24 cellular contexts compared by ENCODE assay signal in the genomic region with DNA sequence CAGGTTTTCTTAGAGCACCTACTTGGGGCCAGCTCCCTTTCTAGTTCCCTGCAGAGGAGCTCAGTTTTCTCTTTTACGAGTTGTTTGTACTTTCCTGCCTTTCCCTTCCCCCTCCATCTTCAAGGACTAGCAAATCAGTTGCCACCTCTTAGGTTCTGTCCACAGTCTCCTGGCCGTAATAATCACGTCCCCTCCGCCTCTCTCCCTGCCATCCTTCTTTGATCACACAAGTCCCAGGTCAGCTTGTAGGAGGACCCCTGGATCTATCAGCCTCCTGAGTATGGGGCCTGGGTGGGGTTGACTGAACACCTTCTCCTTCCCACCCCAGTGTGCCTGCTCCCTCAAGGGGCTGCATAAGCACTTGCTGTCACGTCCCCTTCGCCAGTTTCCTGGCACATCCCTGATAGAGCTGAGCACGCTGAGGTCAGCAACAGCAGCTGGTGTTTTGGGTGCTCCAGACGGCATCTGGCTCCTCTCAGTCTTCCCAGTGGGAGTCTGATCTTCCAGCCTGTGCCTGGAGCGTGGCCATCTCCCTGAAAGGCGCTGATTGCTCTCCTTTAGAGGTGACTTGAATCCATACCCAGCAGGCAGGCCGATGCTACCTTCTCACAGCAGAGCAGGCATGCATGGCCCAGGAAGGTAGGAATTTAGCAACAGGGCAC.
DNase-seq lines count a peak whose midpoint lies in the region; ATAC-seq and TF ChIP-seq lines count a peak whose summit lies in the region.
"Had no signal": no experiment of that assay in that cellular context is flagged by ENCODE, and none has a peak within 500 bp of the region (broad histone marks: within the 10 kb centered on the region; RNA-seq: fewer than 3 reads in every experiment).

No MANE protein-coding gene starts in this region.

- peak overlapping the region; percentile 50 for H3K27ac Mint-ChIP-seq in endothelial cell (ENCODE audit: unreplicated experiment)
- H3K27ac Mint-ChIP-seq: activated CD4-positive, alpha-beta T cell treated with anti-CD3 and anti-CD28 coated beads, Interleukin-2, amount 10 ng/mL, durations not matched to agents 7 days and 5 days; activated naive CD8-positive, alpha-beta T cell; CD8-positive, alpha-beta T cell; IgD-negative memory B cell; T-helper 1 cell treated with Interleukin-12 subunit alpha and Interleukin-12 subunit beta and Interleukin-4 antibody, amounts not matched to agents 30 μg/mL and 1 μg/mL, for 36 hours had no signal

- TF ChIP-seq EP300 in gastroesophageal sphincter (IDR thresholded peaks at IDR 0.05), result no peak

- ATAC-seq in gastroesophageal sphincter (no peak), HG03378 (IDR thresholded peaks at IDR 0.05; ENCODE audit: unreplicated experiment) (no peak)
- ATAC-seq: CD8-positive, alpha-beta T cell; esophagus mucosa; gastrocnemius medialis had no signal

- peak overlapping the region; percentile 27 for H3K4me2 ChIP-seq in parathyroid adenoma (ENCODE audit: low read length)

- TF ChIP-seq CTCF in HEK293 (tag by site-specific recombination; IDR thresholded peaks at IDR 0.05), result no peak
- TF ChIP-seq CTCF in endothelial cell (IDR thresholded peaks at IDR 0.05; ENCODE audit: unreplicated experiment), result no peak
- TF ChIP-seq CTCF in parathyroid adenoma (IDR thresholded peaks at IDR 0.05), result no peak
- TF ChIP-seq CTCF in gastroesophageal sphincter (IDR thresholded peaks at IDR 0.05), result no peak
- TF ChIP-seq CTCF in foreskin fibroblast (IDR thresholded peaks at IDR 0.05; ENCODE audit: low read depth, low read length), result no peak

- H3K27ac ChIP-seq in HEK293 (ENCODE audit: extremely low read depth, low read depth, low read length), result no peak overlapping the region
- peak overlapping the region; percentile 42 for H3K27ac ChIP-seq in parathyroid adenoma
- no peak overlapping the region for H3K27ac ChIP-seq in SJCRH30
- no peak overlapping the region for H3K27ac ChIP-seq in gastroesophageal sphincter
- H3K27ac ChIP-seq: gastrocnemius medialis, Peyer's patch, stomach, transverse colon had no signal

- CTCF ChIA-PET in HEK293 (lab: Yijun Ruan, JAX), result interaction anchor here (0.6 kb wide), 1 partner anchor 960 kb away, joined by 3 read pairs; no protein-coding TSS in a partner anchor

- H3K4me1 ChIP-seq in HEK293 (ENCODE audit: control insufficient read depth, insufficient read depth, low read length) (0 out of 2 replicates have a peak, but pooled peaks cover 3% of the 10 kb centered on the region), parathyroid adenoma (peaks cover 36% of the 10 kb centered on the region), SJCRH30 (no peaks in the 10 kb centered on the region), gastroesophageal sphincter (peaks cover 0 to 12% (median 2%) of the 10 kb centered on the region in 3 donors)
- H3K4me1 ChIP-seq: gastrocnemius medialis, Peyer's patch had no signal

- peaks cover 21% of the 10 kb centered on the region for H3K27me3 Mint-ChIP-seq in endothelial cell (ENCODE audit: unreplicated experiment)
- H3K27me3 Mint-ChIP-seq: activated CD4-positive, alpha-beta T cell treated with anti-CD3 and anti-CD28 coated beads, Interleukin-2, amount 10 ng/mL, durations not matched to agents 7 days and 5 days; activated naive CD8-positive, alpha-beta T cell had no signal

- DNase-seq in NCI-H446 (lab: John Stamatoyannopoulos, UW) (peak; percentile 81 to 95), endothelial cell (ENCODE audit: low spot score) (no peak), SJCRH30 (no peak), foreskin fibroblast (no peak)
- DNase-seq: activated CD4-positive, alpha-beta T cell treated with anti-CD3 and anti-CD28 coated beads, Interleukin-2, amount 10 ng/mL, durations not matched to agents 7 days and 5 days; CD8-positive, alpha-beta T cell; DMS53; effector CD4-positive, alpha-beta T cell; gastrocnemius medialis; MG63; NCI-H226; occipital lobe; Peyer's patch; stomach; transverse colon had no signal

- H3K79me2 ChIP-seq in parathyroid adenoma, result peaks cover 44% of the 10 kb centered on the region

- no peak overlapping the region for H3K9ac ChIP-seq in parathyroid adenoma

- H3K9me3 ChIP-seq in HEK293 (ENCODE audit: control insufficient read depth, insufficient read depth, low read depth, low read length) (no peaks in the 10 kb centered on the region), parathyroid adenoma (ENCODE audit: control insufficient read depth, low read length) (no peaks in the 10 kb centered on the region), SJCRH30 (replicated peaks) (no peaks in the 10 kb centered on the region), gastroesophageal sphincter (no peaks in the 10 kb centered on the region)
- H3K9me3 ChIP-seq: gastrocnemius medialis, MG63, Peyer's patch, stomach, transverse colon had no signal

- H2AFZ ChIP-seq in parathyroid adenoma, result no peak overlapping the region

- H3K27me3 ChIP-seq in parathyroid adenoma (ENCODE audit: control insufficient read depth, insufficient read depth, low read length) (no peaks in the 10 kb centered on the region), SJCRH30 (peaks cover 35% of the 10 kb centered on the region), gastroesophageal sphincter (no peaks in the 10 kb centered on the region)
- H3K27me3 ChIP-seq: MG63, Peyer's patch, stomach, transverse colon had no signal

- H3K4me3 Mint-ChIP-seq in endothelial cell (ENCODE audit: unreplicated experiment), result no peak overlapping the region
- H3K4me3 Mint-ChIP-seq: activated CD4-positive, alpha-beta T cell treated with anti-CD3 and anti-CD28 coated beads, Interleukin-2, amount 10 ng/mL, durations not matched to agents 7 days and 5 days; activated naive CD8-positive, alpha-beta T cell; CD8-positive, alpha-beta T cell; T-helper 1 cell treated with Interleukin-12 subunit alpha and Interleukin-12 subunit beta and Interleukin-4 antibody, amounts not matched to agents 30 μg/mL and 1 μg/mL, for 36 hours had no signal

- H3K9me3 Mint-ChIP-seq in endothelial cell (ENCODE audit: unreplicated experiment), result no peaks in the 10 kb centered on the region
- H3K9me3 Mint-ChIP-seq: activated CD4-positive, alpha-beta T cell treated with anti-CD3 and anti-CD28 coated beads, Interleukin-2, amount 10 ng/mL, durations not matched to agents 7 days and 5 days; CD8-positive, alpha-beta T cell; T-helper 1 cell treated with Interleukin-12 subunit alpha and Interleukin-12 subunit beta and Interleukin-4 antibody, amounts not matched to agents 30 μg/mL and 1 μg/mL, for 36 hours had no signal

- 79 to 87% methylated on average over 3 to 4 of the region's 11 CpGs for WGBS in gastroesophageal sphincter (ENCODE audit: low coverage in 1 of 2), 2 donors

- peaks cover 23% of the 10 kb centered on the region for H3K4me1 Mint-ChIP-seq in endothelial cell (ENCODE audit: unreplicated experiment)
- H3K4me1 Mint-ChIP-seq: activated CD4-positive, alpha-beta T cell treated with anti-CD3 and anti-CD28 coated beads, Interleukin-2, amount 10 ng/mL, durations not matched to agents 7 days and 5 days had no signal

- no peak for TF ChIP-seq POLR2A in gastroesophageal sphincter (IDR thresholded peaks at IDR 0.05)

- H3K36me3 Mint-ChIP-seq in endothelial cell (ENCODE audit: low read depth, unreplicated experiment), result no peaks in the 10 kb centered on the region
- H3K36me3 Mint-ChIP-seq: activated naive CD8-positive, alpha-beta T cell; CD8-positive, alpha-beta T cell; IgD-negative memory B cell had no signal

- H3K36me3 ChIP-seq in HEK293 (ENCODE audit: control insufficient read depth in 2 of 2, insufficient read depth in 1 of 2, low read length in 2 of 2) (no peaks in the 10 kb centered on the region), parathyroid adenoma (ENCODE audit: control insufficient read depth, insufficient read depth, low read length) (no peaks in the 10 kb centered on the region), SJCRH30 (no peaks in the 10 kb centered on the region), gastroesophageal sphincter (no peaks in the 10 kb centered on the region)
- H3K36me3 ChIP-seq: gastrocnemius medialis, MG63, Peyer's patch, stomach, transverse colon had no signal

- H3K4me3 ChIP-seq in HEK293 (ENCODE audit: low read depth, low read length), result no peak overlapping the region
- H3K4me3 ChIP-seq in parathyroid adenoma (ENCODE audit: low read depth, low read length), result no peak overlapping the region
- H3K4me3 ChIP-seq in SJCRH30, result no peak overlapping the region
- H3K4me3 ChIP-seq in gastroesophageal sphincter, result no peak overlapping the region
- no peak overlapping the region for H3K4me3 ChIP-seq in foreskin fibroblast (ENCODE audit: low read depth in 1 of 2, low read length in 2 of 2)
- H3K4me3 ChIP-seq: gastrocnemius medialis, lung, MG63, Peyer's patch, stomach, transverse colon had no signal

- POLR2A ChIA-PET in HEK293 (lab: Yijun Ruan, JAX), result no interaction called here

TF ChIP-seq in HEK293, 187 proteins besides CTCF, POLR2A, EP300 and RAD21:
- TF ChIP-seq ZIC2 (tag by site-specific recombination; IDR thresholded peaks at IDR 0.05) (peak; percentile 51), PRDM1 (tag by site-specific recombination; IDR thresholded peaks at IDR 0.05) (peak; percentile 32; the same call in 1 of the 2 replicates), ZNF423 (tag by site-specific recombination; IDR thresholded peaks at IDR 0.05) (0 out of 2 replicates have a peak, but pooled peaks have one; percentile 8), ZSCAN16 (tag by site-specific recombination; IDR thresholded peaks at IDR 0.05) (peak; percentile 92), ZNF677 (tag by site-specific recombination; IDR thresholded peaks at IDR 0.05) (no peak)

Comparison
In these comparisons a context has a peak if more than half of its experiments do, and no peak if none do; other contexts are left out.
1. DNase-seq: peak in NCI-H446 (2 of 2); none in endothelial cell (single experiment), SJCRH30 (0 of 2) and foreskin fibroblast (0 of 2).